In the genomic region with DNA sequence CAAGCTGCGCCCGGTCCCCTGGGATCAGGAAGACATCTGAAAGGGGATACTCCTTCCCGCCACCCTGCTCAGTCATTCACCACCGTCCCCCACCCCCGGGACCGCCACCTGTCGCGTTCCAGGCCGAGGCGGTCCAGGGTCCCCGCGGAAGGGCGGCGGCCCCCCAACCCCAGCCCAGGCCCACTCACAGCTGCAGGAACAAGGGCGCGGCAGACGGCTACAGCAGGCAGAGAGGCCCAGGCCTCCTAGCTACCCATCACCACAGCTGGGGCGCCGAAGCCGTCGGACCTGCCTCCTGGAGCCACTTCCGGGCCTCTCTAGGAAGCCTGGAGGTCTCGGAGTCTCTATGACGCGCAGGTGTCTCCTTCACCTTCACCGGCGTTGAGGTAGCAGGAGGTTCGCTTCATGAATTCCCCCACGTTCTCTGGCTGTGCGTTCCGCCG, we compare ENCODE assay signal across 9 cellular contexts. TPM values are rescaled to one million over a fixed set of nuclear protein-coding genes. Genes with fewer than 3 reads are reported as not detected.
A peak's percentile ranks its signal among the peaks of the same experiment; 100 is the strongest.
DNase-seq lines count a peak whose midpoint lies in the region; ATAC-seq and TF ChIP-seq lines count a peak whose summit lies in the region.
"Had no signal": no experiment of that assay in that cellular context is flagged by ENCODE, and none has a peak within 500 bp of the region (broad histone marks: within the 10 kb centered on the region; RNA-seq: fewer than 3 reads in every experiment).

Gene SDR42E1, minus strand, starts transcription at position 272 of the 443 bp plus-strand sequence. CDS start 10,612 bp downstream, outside the sequence.

- H3K4me3 ChIP-seq in breast epithelium (peak within 1 kb of the TSS; percentile 33 to 72 (median 71)), upper lobe of right lung (peak within 1 kb of the TSS; percentile 52)
- H3K4me3 ChIP-seq: cardiac muscle cell had no signal

- no peaks in the 10 kb centered on the region for H3K4me1 Mint-ChIP-seq in neural crest cell

- H3K9me3 Mint-ChIP-seq in neural crest cell: peaks cover 16% of the 10 kb centered on the region

- H3K36me3 ChIP-seq in breast epithelium (no peaks in the 10 kb centered on the region), upper lobe of right lung (no peaks in the 10 kb centered on the region)
- H3K36me3 ChIP-seq: cardiac muscle cell had no signal

- H3K9me3 ChIP-seq in breast epithelium (peaks cover 10 to 20% of the 10 kb centered on the region in 2 donors), upper lobe of right lung (peaks cover 7% of the 10 kb centered on the region)

- no peak within 1 kb of the TSS for H3K4me3 Mint-ChIP-seq in neural crest cell

- no peak for TF ChIP-seq POLR2A in breast epithelium (IDR thresholded peaks at IDR 0.05)

- peak; percentile 20 for DNase-seq in T-helper 22 cell (ENCODE audit: low read depth)
- DNase-seq in breast epithelium (ENCODE audit: low spot score in 2 of 2): peak; percentile 56 to 71
- no peak for DNase-seq in neural crest cell (ENCODE audit: low read depth, low spot score)
- DNase-seq in upper lobe of right lung: peak; percentile 87
- no peak for DNase-seq in retina
- DNase-seq in NK-92 (lab: John Stamatoyannopoulos, UW; ENCODE audit: unreplicated experiment): no peak

- H3K27me3 ChIP-seq in breast epithelium (peaks cover 0 to 3% of the 10 kb centered on the region in 2 donors), upper lobe of right lung (no peaks in the 10 kb centered on the region)
- H3K27me3 ChIP-seq: cardiac muscle cell had no signal

- peaks cover 7% of the 10 kb centered on the region for H3K27me3 Mint-ChIP-seq in neural crest cell (ENCODE audit: low read depth)

- H3K27ac Mint-ChIP-seq in neural crest cell (ENCODE audit: unreplicated experiment): peak within 1 kb of the TSS; percentile 44

- H3K36me3 Mint-ChIP-seq in neural crest cell (ENCODE audit: low read depth): peaks cover 7% of the 10 kb centered on the region

- H3K27ac ChIP-seq in breast epithelium (peak within 1 kb of the TSS; percentile 50 to 64), upper lobe of right lung (peak within 1 kb of the TSS; percentile 25)
- H3K27ac ChIP-seq: cardiac muscle cell had no signal

- no peak for TF ChIP-seq CTCF in breast epithelium (IDR thresholded peaks at IDR 0.05)
- TF ChIP-seq CTCF in neural crest cell (conservative IDR thresholded peaks at IDR 0.05): no peak
- no peak for TF ChIP-seq CTCF in upper lobe of right lung (IDR thresholded peaks at IDR 0.05)

- intact Hi-C loops in breast epithelium (cut with DNase I; ENCODE audit: low total_unique reads): no loop called here
- intact Hi-C loops in upper lobe of right lung (cut with DNase I): no loop called here

- ATAC-seq in GM19395 (IDR thresholded peaks at IDR 0.05; ENCODE audit: unreplicated experiment) (peak; percentile 85), HG03521 (IDR thresholded peaks at IDR 0.05; ENCODE audit: unreplicated experiment) (peak; percentile 95), upper lobe of right lung (peak; percentile 98)

- no peaks in the 10 kb centered on the region for H3K4me1 ChIP-seq in breast epithelium
- no peaks in the 10 kb centered on the region for H3K4me1 ChIP-seq in upper lobe of right lung

RNA-seq across cellular contexts. Expression of gene SDR42E1, which starts in this region (rescaled TPM):
- total RNA-seq in breast epithelium: 10 to 100 TPM in 1 of 3 donors, 1 to 10 TPM in 1, under 1 TPM in 1; 0.16 to 11.7 (median 6.9) TPM
- total RNA-seq in neural crest cell: not detected in 2 replicates
- 6.5 TPM for total RNA-seq in upper lobe of right lung

Comparison
In these comparisons a context has a peak if more than half of its experiments do, and no peak if none do; other contexts are left out.
1. DNase-seq: peak in T-helper 22 cell (single experiment), breast epithelium (2 of 2) and upper lobe of right lung (single experiment); none in neural crest cell (single experiment), retina (single experiment) and NK-92 (single experiment).
2. Peak in every context shown above with its lines, with median percentiles within 50 percentile points of each other: ATAC-seq.